In genomic region chr9:121277026-121277425, GRCh38 we compare ENCODE assay signal across 15 cellular contexts. TPM values are rescaled to one million over a fixed set of nuclear protein-coding genes. Genes with fewer than 3 reads are reported as not detected.
DNase-seq lines count a peak whose midpoint lies in the region; ATAC-seq and TF ChIP-seq lines count a peak whose summit lies in the region.
"Had no signal": no experiment of that assay in that cellular context is flagged by ENCODE, and none has a peak within 500 bp of the region (broad histone marks: within the 10 kb centered on the region; RNA-seq: fewer than 3 reads in every experiment).

No MANE protein-coding gene starts in this region.

- H3K27ac ChIP-seq in left ventricle myocardium inferior (replicated peaks) (peak overlapping the region; percentile 98), foreskin keratinocyte (peak overlapping the region; percentile 80), sigmoid colon (peak overlapping the region; percentile 94 to 99 (median 97)), vagina (peak overlapping the region; percentile 97)

- H3K36me3 ChIP-seq in left ventricle myocardium inferior = no peaks in the 10 kb centered on the region
- H3K36me3 ChIP-seq in sigmoid colon = no peaks in the 10 kb centered on the region
- H3K36me3 ChIP-seq in vagina = no peaks in the 10 kb centered on the region

- H3K27me3 ChIP-seq in left ventricle myocardium inferior (ENCODE audit: low read depth) = no peaks in the 10 kb centered on the region
- H3K27me3 ChIP-seq in foreskin keratinocyte = no peaks in the 10 kb centered on the region
- H3K27me3 ChIP-seq in sigmoid colon = no peaks in the 10 kb centered on the region
- H3K27me3 ChIP-seq in vagina = no peaks in the 10 kb centered on the region

- no peak for TF ChIP-seq POLR2A in sigmoid colon (IDR thresholded peaks at IDR 0.05)
- TF ChIP-seq POLR2A in vagina (IDR thresholded peaks at IDR 0.05) = no peak

- H3K4me3 ChIP-seq in left ventricle myocardium inferior (no peak overlapping the region), sigmoid colon (no peak overlapping the region), vagina (no peak overlapping the region)

- H3K4me1 ChIP-seq in left ventricle myocardium inferior (peaks cover 83% of the 10 kb centered on the region), foreskin keratinocyte (peaks cover 33% of the 10 kb centered on the region), sigmoid colon (peaks cover 0 to 100% (median 96%) of the 10 kb centered on the region in 4 donors), vagina (peaks cover 95% of the 10 kb centered on the region)

- no peak for TF ChIP-seq EP300 in sigmoid colon (IDR thresholded peaks at IDR 0.05)

- 93 to 96% methylated on average over 1 of the region's 1 CpG for WGBS in sigmoid colon, 2 donors

- TF ChIP-seq CTCF in left ventricle myocardium inferior (IDR thresholded peaks at IDR 0.05; ENCODE audit: borderline replicate concordance) (no peak), foreskin keratinocyte (conservative IDR thresholded peaks at IDR 0.05) (no peak), sigmoid colon (IDR thresholded peaks at IDR 0.05) (no peak), vagina (IDR thresholded peaks at IDR 0.05) (no peak)

- intact Hi-C loops in left ventricle myocardium inferior (cut with micrococcal nuclease) (no loop called here), Right ventricle myocardium inferior (cut with DNase I) (no loop called here), sigmoid colon (cut with DNase I) (no loop called here), vagina (cut with DNase I) (no loop called here)

- H3K9me3 ChIP-seq in left ventricle myocardium inferior (replicated peaks) (no peaks in the 10 kb centered on the region), sigmoid colon (no peaks in the 10 kb centered on the region), vagina (no peaks in the 10 kb centered on the region)

- DNase-seq in left ventricle myocardium inferior (no peak), Right ventricle myocardium inferior (ENCODE audit: missing footprints) (no peak), foreskin keratinocyte (no peak), sigmoid colon (no peak), vagina (ENCODE audit: extremely low spot score in 2 of 2) (no peak), GOT3 (lab: John Stamatoyannopoulos, UW) (no peak), kidney tubule cell (ENCODE audit: low spot score) (no peak)
- DNase-seq: activated CD4-positive, alpha-beta memory T cell treated with anti-CD3 and anti-CD28 coated beads, Interleukin-2, amount 10 ng/mL, durations not matched to agents 7 days and 5 days; anterior cingulate cortex; CD8-positive, alpha-beta T cell; NCI-H2029 treated with DMSO at 0.1 percent for 48 hours; NCI-H82; occipital lobe; SHP77 had no signal

- ATAC-seq in Right ventricle myocardium inferior = no peak
- ATAC-seq in foreskin keratinocyte = no peak
- ATAC-seq in HG02759 (IDR thresholded peaks at IDR 0.05; ENCODE audit: unreplicated experiment) = no peak
- ATAC-seq: CD8-positive, alpha-beta T cell had no signal

RNA-seq across cellular contexts. Expression of gene GSN, which starts 9.1 kb away (rescaled TPM):
- total RNA-seq in left ventricle myocardium inferior (758 TPM), Right ventricle myocardium inferior (966 TPM), foreskin keratinocyte (124 and 235 TPM in 2 replicates), sigmoid colon (1,000 to 10,000 TPM; 1,610 to 2,826 (median 1,919) TPM), vagina (2,053 TPM)
- polyA plus RNA-seq in foreskin keratinocyte (97.5 and 176 TPM in 2 replicates), sigmoid colon (100 to 1,000 TPM; 333 to 617 (median 497) TPM)
